Comparison of ENCODE assay signal across 27 cellular contexts in genomic region chr2:164823126-164823525, GRCh38.
"Had no signal": no experiment of that assay in that cellular context is flagged by ENCODE, and none has a peak within 500 bp of the region (broad histone marks: within the 10 kb centered on the region; RNA-seq: fewer than 3 reads in every experiment).

No MANE protein-coding gene starts in this region.

- DNase-seq: naive thymus-derived CD4-positive, alpha-beta T cell; natural killer cell; occipital lobe; ovary; posterior cingulate gyrus; psoas muscle; right cardiac atrium; spleen; stimulated activated CD4-positive, alpha-beta T cell treated with anti-CD3 and anti-CD28 coated beads, Interleukin-12 subunit alpha, Interleukin-12 subunit beta, amount 100 ng/mL, for 4 hours; stimulated activated CD4-positive, alpha-beta T cell treated with anti-CD3 and anti-CD28 coated beads, Interleukin-1b, Interleukin-23, amount 100 ng/mL, for 48 hours; stimulated activated CD4-positive, alpha-beta T cell treated with anti-CD3 and anti-CD28 coated beads, Interleukin-4, amount 100 ng/mL, for 1 hour; stimulated activated CD4-positive, alpha-beta T cell treated with anti-CD3 and anti-CD28 coated beads, Interleukin-4, amount 100 ng/mL, for 4 hours; stimulated activated CD8-positive, alpha-beta memory T cell treated with anti-CD3 and anti-CD28 coated beads, Interleukin-4, amount 100 ng/mL, for 48 hours; stimulated activated naive CD4-positive, alpha-beta T cell treated with Interleukin-2 at 50 U/mL for 16 hours; stomach; substantia nigra; testis; transverse colon; upper lobe of right lung; uterus had no signal

- H3K9ac ChIP-seq: neural progenitor cell, parathyroid adenoma had no signal

- H3K27ac ChIP-seq: neural progenitor cell, ovary, parathyroid adenoma, psoas muscle, skin epidermis, spleen, suprapubic skin, testis, transverse colon, upper lobe of right lung, uterus had no signal

- H3K36me3 ChIP-seq: neural progenitor cell, ovary, spleen, stomach, suprapubic skin, transverse colon, upper lobe of right lung, uterus had no signal

- H2AFZ ChIP-seq: neural progenitor cell, parathyroid adenoma had no signal

- ATAC-seq: naive thymus-derived CD4-positive, alpha-beta T cell; natural killer cell; psoas muscle; right cardiac atrium; sciatic nerve; stimulated activated memory B cell treated with anti-CD40 and anti-IgM and Interleukin-4, amounts not matched to agents 10 μg/mL and 1 μg/mL and 100 μg/mL, for 72 hours; upper lobe of right lung had no signal

- H3K4me3 ChIP-seq: neural progenitor cell, ovary, psoas muscle, skin epidermis, smooth muscle cell, spleen, stomach, suprapubic skin, testis, transverse colon, upper lobe of right lung, uterus had no signal

- H3K27me3 ChIP-seq: neural progenitor cell, ovary, spleen, stomach, suprapubic skin, testis, transverse colon, upper lobe of right lung, uterus had no signal

- H3K79me2 ChIP-seq: parathyroid adenoma had no signal

- H3K4me2 ChIP-seq: neural progenitor cell, smooth muscle cell had no signal

- H3K4me1 ChIP-seq: neural progenitor cell, parathyroid adenoma, uterus had no signal

- H3K9me3 ChIP-seq: ovary, psoas muscle, spleen, stomach, suprapubic skin, testis, transverse colon, upper lobe of right lung, uterus had no signal
